ENCODE assay signal across 18 cellular contexts in genomic region chr16:72014675-72015074, GRCh38. TPM values are rescaled to one million over a fixed set of nuclear protein-coding genes. Genes with fewer than 3 reads are reported as not detected.
"Had no signal": no experiment of that assay in that cellular context is flagged by ENCODE, and none has a peak within 500 bp of the region (broad histone marks: within the 10 kb centered on the region; RNA-seq: fewer than 3 reads in every experiment).

No MANE protein-coding gene starts in this region.

- H3K4me3 ChIP-seq: neural progenitor cell, ovary, SJSA1, skin epidermis, tibial nerve had no signal

- H3K4me1 ChIP-seq: neural progenitor cell, SJSA1 had no signal

- H3K27ac Mint-ChIP-seq: activated CD4-positive, alpha-beta memory T cell treated with anti-CD3 and anti-CD28 coated beads for 36 hours; activated naive CD8-positive, alpha-beta T cell treated with anti-CD3 and anti-CD28 coated beads, Interleukin-2, amount 10 ng/mL, durations not matched to agents 7 days and 5 days; neural progenitor cell had no signal

- H3K9me3 Mint-ChIP-seq: activated CD4-positive, alpha-beta memory T cell treated with anti-CD3 and anti-CD28 coated beads for 36 hours; activated naive CD8-positive, alpha-beta T cell treated with anti-CD3 and anti-CD28 coated beads, Interleukin-2, amount 10 ng/mL, durations not matched to agents 7 days and 5 days; activated T-cell treated with anti-CD3 and anti-CD28 coated beads, Interleukin-2, amount 50 U/mL, for 4 hours; neural progenitor cell had no signal

- H3K27me3 ChIP-seq: neural progenitor cell, ovary, SJSA1, tibial nerve had no signal

- H3K9me3 ChIP-seq: ovary, SJSA1, tibial nerve had no signal

- H3K4me3 Mint-ChIP-seq: activated CD4-positive, alpha-beta memory T cell treated with anti-CD3 and anti-CD28 coated beads for 36 hours; activated naive CD8-positive, alpha-beta T cell treated with anti-CD3 and anti-CD28 coated beads, Interleukin-2, amount 10 ng/mL, durations not matched to agents 7 days and 5 days; activated T-cell treated with anti-CD3 and anti-CD28 coated beads, Interleukin-2, amount 50 U/mL, for 4 hours; neural progenitor cell had no signal

- ATAC-seq: activated T-cell treated with anti-CD3 and anti-CD28 coated beads, Interleukin-2, amount 50 U/mL, for 4 hours had no signal

- H3K27me3 Mint-ChIP-seq: activated CD4-positive, alpha-beta memory T cell treated with anti-CD3 and anti-CD28 coated beads for 36 hours; activated naive CD8-positive, alpha-beta T cell treated with anti-CD3 and anti-CD28 coated beads, Interleukin-2, amount 10 ng/mL, durations not matched to agents 7 days and 5 days had no signal

- DNase-seq: activated CD4-positive, alpha-beta memory T cell treated with anti-CD3 and anti-CD28 coated beads for 36 hours; activated gamma-delta T cell treated with Interleukin-2 at 50 U/mL for 16 hours; activated naive CD8-positive, alpha-beta T cell treated with anti-CD3 and anti-CD28 coated beads, Interleukin-2, amount 10 ng/mL, durations not matched to agents 7 days and 5 days; activated T-cell treated with anti-CD3 and anti-CD28 coated beads, Interleukin-2, amount 50 U/mL, for 4 hours; aorta; hippocampal formation; SW 1271; T1000 had no signal

- H3K27ac ChIP-seq: neural progenitor cell, SJSA1, VCaP had no signal

- H3K36me3 ChIP-seq: neural progenitor cell, ovary had no signal

RNA-seq across cellular contexts. Expression of gene PKD1L3, which starts 14.5 kb away (rescaled TPM):
- total RNA-seq: activated CD4-positive, alpha-beta memory T cell treated with anti-CD3 and anti-CD28 coated beads for 36 hours; activated T-cell treated with anti-CD3 and anti-CD28 coated beads, Interleukin-2, amount 50 U/mL, for 4 hours; bronchial epithelial cell; endothelial cell of umbilical vein; fibroblast of lung; SJSA1 had no signal
- polyA plus RNA-seq: endothelial cell of umbilical vein, fibroblast of lung had no signal

RNA-seq across cellular contexts. Expression of gene HP, which starts 39.6 kb away (rescaled TPM):
- total RNA-seq: activated CD4-positive, alpha-beta memory T cell treated with anti-CD3 and anti-CD28 coated beads for 36 hours; activated naive CD8-positive, alpha-beta T cell treated with anti-CD3 and anti-CD28 coated beads, Interleukin-2, amount 10 ng/mL, durations not matched to agents 7 days and 5 days; bronchial epithelial cell; endothelial cell of umbilical vein; fibroblast of lung had no signal
- polyA plus RNA-seq: endothelial cell of umbilical vein, fibroblast of lung had no signal

RNA-seq across cellular contexts. Expression of gene HPR, which starts 48.4 kb away (rescaled TPM):
- total RNA-seq: activated CD4-positive, alpha-beta memory T cell treated with anti-CD3 and anti-CD28 coated beads for 36 hours; activated naive CD8-positive, alpha-beta T cell treated with anti-CD3 and anti-CD28 coated beads, Interleukin-2, amount 10 ng/mL, durations not matched to agents 7 days and 5 days; activated T-cell treated with anti-CD3 and anti-CD28 coated beads, Interleukin-2, amount 50 U/mL, for 4 hours; bronchial epithelial cell; endothelial cell of umbilical vein; fibroblast of lung; SJSA1; subcutaneous adipose tissue had no signal
- polyA plus RNA-seq: endothelial cell of umbilical vein had no signal
